In the genomic region with DNA sequence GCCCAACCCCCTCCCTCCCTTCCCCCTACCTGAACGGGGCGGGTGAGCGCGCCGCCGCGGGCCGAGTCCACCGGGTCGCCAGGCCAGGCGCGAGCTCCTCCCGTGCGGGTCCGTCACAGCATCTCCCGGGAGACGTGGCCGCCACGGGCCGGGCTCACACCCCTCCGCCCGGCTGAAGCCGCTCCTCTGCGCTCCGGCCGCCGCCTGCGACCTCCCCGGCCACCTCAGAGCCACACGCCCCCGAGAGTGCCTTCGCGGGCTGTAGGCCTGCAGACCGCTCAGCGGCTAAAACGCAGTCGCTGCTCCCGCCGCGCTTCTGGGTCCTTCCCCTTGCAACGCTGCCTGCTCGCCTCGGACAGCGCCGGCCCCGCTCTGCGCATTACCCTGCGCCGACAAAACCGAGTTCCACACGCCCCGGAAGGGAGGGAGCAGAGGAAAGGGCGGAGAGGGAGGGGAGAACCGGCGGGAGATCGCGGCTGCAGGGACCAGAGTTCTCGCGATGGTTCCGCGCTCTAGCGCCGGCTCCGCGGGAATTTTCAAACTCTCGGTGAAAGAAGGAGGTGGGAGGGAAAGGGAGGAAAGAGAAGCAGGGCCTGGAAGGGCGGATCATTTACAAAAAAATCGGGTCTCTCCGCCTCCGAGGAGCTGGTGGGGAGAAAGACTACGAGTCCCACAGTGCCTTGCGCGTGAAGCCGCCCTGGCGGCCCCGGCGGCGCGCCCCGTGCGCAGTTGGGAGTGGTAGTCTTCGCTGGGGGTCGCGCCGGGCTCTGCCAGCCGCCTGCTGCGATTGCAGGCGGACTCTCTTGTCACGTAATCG, we compare ENCODE assay signal across 8 cellular contexts. TPM values are rescaled to one million over a fixed set of nuclear protein-coding genes. Genes with fewer than 3 reads are reported as not detected.
DNase-seq lines count a peak whose midpoint lies in the region; ATAC-seq and TF ChIP-seq lines count a peak whose summit lies in the region.

A gene with protein sequence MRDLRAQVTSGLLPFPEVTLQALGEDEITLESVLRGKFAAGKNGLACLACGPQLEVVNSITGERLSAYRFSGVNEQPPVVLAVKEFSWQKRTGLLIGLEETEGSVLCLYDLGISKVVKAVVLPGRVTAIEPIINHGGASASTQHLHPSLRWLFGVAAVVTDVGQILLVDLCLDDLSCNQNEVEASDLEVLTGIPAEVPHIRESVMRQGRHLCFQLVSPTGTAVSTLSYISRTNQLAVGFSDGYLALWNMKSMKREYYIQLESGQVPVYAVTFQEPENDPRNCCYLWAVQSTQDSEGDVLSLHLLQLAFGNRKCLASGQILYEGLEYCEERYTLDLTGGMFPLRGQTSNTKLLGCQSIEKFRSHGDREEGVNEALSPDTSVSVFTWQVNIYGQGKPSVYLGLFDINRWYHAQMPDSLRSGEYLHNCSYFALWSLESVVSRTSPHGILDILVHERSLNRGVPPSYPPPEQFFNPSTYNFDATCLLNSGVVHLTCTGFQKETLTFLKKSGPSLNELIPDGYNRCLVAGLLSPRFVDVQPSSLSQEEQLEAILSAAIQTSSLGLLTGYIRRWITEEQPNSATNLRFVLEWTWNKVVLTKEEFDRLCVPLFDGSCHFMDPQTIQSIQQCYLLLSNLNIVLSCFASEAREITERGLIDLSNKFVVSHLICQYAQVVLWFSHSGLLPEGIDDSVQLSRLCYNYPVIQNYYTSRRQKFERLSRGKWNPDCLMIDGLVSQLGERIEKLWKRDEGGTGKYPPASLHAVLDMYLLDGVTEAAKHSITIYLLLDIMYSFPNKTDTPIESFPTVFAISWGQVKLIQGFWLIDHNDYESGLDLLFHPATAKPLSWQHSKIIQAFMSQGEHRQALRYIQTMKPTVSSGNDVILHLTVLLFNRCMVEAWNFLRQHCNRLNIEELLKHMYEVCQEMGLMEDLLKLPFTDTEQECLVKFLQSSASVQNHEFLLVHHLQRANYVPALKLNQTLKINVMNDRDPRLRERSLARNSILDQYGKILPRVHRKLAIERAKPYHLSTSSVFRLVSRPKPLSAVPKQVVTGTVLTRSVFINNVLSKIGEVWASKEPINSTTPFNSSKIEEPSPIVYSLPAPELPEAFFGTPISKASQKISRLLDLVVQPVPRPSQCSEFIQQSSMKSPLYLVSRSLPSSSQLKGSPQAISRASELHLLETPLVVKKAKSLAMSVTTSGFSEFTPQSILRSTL (N-terminal part only) (minus strand): TSS at position 400 of the 817 bp plus-strand sequence. CDS start 13,578 bp downstream, outside the sequence.

- peak within 1 kb of the TSS; percentile 92 for H3K4me3 Mint-ChIP-seq in chondrocyte (ENCODE audit: unreplicated experiment)

- H3K27me3 Mint-ChIP-seq in chondrocyte (ENCODE audit: low read depth) = no peaks in the 10 kb centered on the region

- H3K9me3 Mint-ChIP-seq in chondrocyte (ENCODE audit: low read depth) = no peaks in the 10 kb centered on the region

- ATAC-seq in HG03439 (IDR thresholded peaks at IDR 0.05; ENCODE audit: unreplicated experiment) = peak; percentile 91

- peaks cover 1% of the 10 kb centered on the region for H3K36me3 Mint-ChIP-seq in chondrocyte (ENCODE audit: low read depth)

- H3K27me3 ChIP-seq in kidney epithelial cell (ENCODE audit: control insufficient read depth, insufficient read depth, low read length) = no peaks in the 10 kb centered on the region

- H3K4me1 Mint-ChIP-seq in chondrocyte (ENCODE audit: low read depth) = peaks cover 31% of the 10 kb centered on the region

- H3K4me3 ChIP-seq in kidney epithelial cell (ENCODE audit: low read depth, low read length) = peak within 1 kb of the TSS; percentile 99

- H3K36me3 ChIP-seq in kidney epithelial cell (ENCODE audit: control insufficient read depth, insufficient read depth, low read length) = no peaks in the 10 kb centered on the region

- peak; percentile 96 to 98 for DNase-seq in AML-193 (lab: John Stamatoyannopoulos, UW)
- peak; percentile 86 for DNase-seq in NCI-H510A treated with DMSO at 0.1 percent for 48 hours (lab: John Stamatoyannopoulos, UW)
- peak; percentile 82 to 95 for DNase-seq in activated CD4-positive, alpha-beta T cell treated with anti-CD3 and anti-CD28 coated beads for 24 hours (ENCODE audit: low read depth in 2 of 2)
- DNase-seq in chondrocyte (ENCODE audit: low spot score) = peak; percentile 98
- DNase-seq in kidney epithelial cell (ENCODE audit: low read depth) = peak; percentile 70
- DNase-seq in stimulated activated CD4-positive, alpha-beta T cell treated with anti-CD3 and anti-CD28 coated beads, Interleukin-15, amount 100 ng/mL, for 48 hours (ENCODE audit: low read depth in 2 of 2) = peak; percentile 88 to 92

- peak within 1 kb of the TSS; percentile 95 for H3K27ac Mint-ChIP-seq in chondrocyte (ENCODE audit: unreplicated experiment)

- TF ChIP-seq CTCF in chondrocyte (IDR thresholded peaks at IDR 0.05) (no peak), kidney epithelial cell (IDR thresholded peaks at IDR 0.05; ENCODE audit: insufficient read depth, low read length, poor library complexity, severe bottlenecking) (no peak)

- TF ChIP-seq POLR2A in GM19193 (IDR thresholded peaks at IDR 0.05; ENCODE audit: extremely low read depth, insufficient read depth, insufficient read length) = peak; percentile 97

RNA-seq across cellular contexts. Expression of the gene that starts here (rescaled TPM):
- total RNA-seq in chondrocyte (21.3 to 34.6 TPM (median 24.8 TPM) in 3 replicates), kidney epithelial cell (20.7 and 23.1 TPM in 2 replicates)

Comparison
In these comparisons a context has a peak if more than half of its experiments do, and no peak if none do; other contexts are left out.
1. Peak in every context shown above with its lines: DNase-seq, ATAC-seq and H3K4me3 ChIP-seq.